ENCODE assay signal across 10 cellular contexts in the genomic region with DNA sequence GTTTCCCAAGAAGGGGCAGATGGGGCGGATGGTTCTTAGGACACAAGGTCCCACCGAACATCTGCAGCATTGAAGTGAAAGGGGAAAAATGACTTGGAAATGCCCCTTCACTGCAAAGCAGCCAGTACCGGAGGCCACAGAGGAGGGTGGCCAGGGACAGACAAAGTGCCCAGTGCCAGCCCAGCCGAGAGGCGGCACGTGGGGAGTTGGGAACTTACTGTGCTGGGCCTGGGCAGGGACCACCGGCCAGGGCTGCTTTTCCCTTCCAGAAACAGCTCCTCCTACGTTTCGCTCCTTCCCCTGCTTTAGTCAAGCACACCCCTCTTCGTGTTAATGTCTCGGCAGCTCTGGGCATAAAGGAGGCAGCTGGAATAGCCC.
A peak's percentile ranks its signal among the peaks of the same experiment; 100 is the strongest.
DNase-seq lines count a peak whose midpoint lies in the region; ATAC-seq and TF ChIP-seq lines count a peak whose summit lies in the region.
"Had no signal": no experiment of that assay in that cellular context is flagged by ENCODE, and none has a peak within 500 bp of the region (broad histone marks: within the 10 kb centered on the region; RNA-seq: fewer than 3 reads in every experiment).

No MANE protein-coding gene starts in this region.

- H3K23ac ChIP-seq in IMR-90 (ENCODE audit: low read depth, low read length) (peak overlapping the region; percentile 77; the same call in 1 of the 2 replicates), mesenchymal stem cell (ENCODE audit: low read length in 2 of 2) (peak overlapping the region in 1 of 2 experiments; percentile 23)

- peaks cover 40 to 87% of the 10 kb centered on the region in 2 experiments for H3K79me1 ChIP-seq in IMR-90 (ENCODE audit: low read depth in 1 of 2, low read length in 2 of 2)
- H3K79me1 ChIP-seq in mesenchymal stem cell (replicated peaks; ENCODE audit: low read length, poor library complexity, severe bottlenecking) = peaks cover 42% of the 10 kb centered on the region

- H2BK20ac ChIP-seq in IMR-90 (ENCODE audit: low read depth, low read length) = peak overlapping the region; percentile 77

- H3K27me3 ChIP-seq in IMR-90 (ENCODE audit: control insufficient read depth, insufficient read depth, low read length) (no peaks in the 10 kb centered on the region), mesenchymal stem cell (ENCODE audit: control insufficient read depth in 1 of 2, insufficient read depth in 1 of 2, low read length in 2 of 2) (peaks cover 0 to 6% of the 10 kb centered on the region in 2 experiments), stomach smooth muscle (ENCODE audit: control insufficient read depth in 1 of 2, insufficient read depth in 2 of 2, low read length in 2 of 2) (no peaks in the 10 kb centered on the region)

- CTCF ChIA-PET in IMR-90 (lab: Yijun Ruan, JAX) = interaction anchor here (0.6 kb wide), 1 partner anchor 254 kb away, joined by 3 read pairs; no protein-coding TSS in a partner anchor

- no peak for ATAC-seq in IMR-90 (ENCODE audit: low read depth)
- ATAC-seq in GM21526 (IDR thresholded peaks at IDR 0.05; ENCODE audit: low FRiP score, unreplicated experiment) = no peak
- ATAC-seq: stimulated activated memory B cell treated with anti-CD40 and anti-IgM and Interleukin-4, amounts not matched to agents 10 μg/mL and 1 μg/mL and 100 μg/mL, for 72 hours; T-cell had no signal

- H3K27ac ChIP-seq in IMR-90 (ENCODE audit: insufficient read depth, low read length) (peak overlapping the region; percentile 80), mesenchymal stem cell (ENCODE audit: low read length, poor library complexity, severe bottlenecking) (peak overlapping the region; percentile 60), stomach smooth muscle (ENCODE audit: low read length) (peak overlapping the region; percentile 31)

- TF ChIP-seq RAD21 in IMR-90 (IDR thresholded peaks at IDR 0.05; ENCODE audit: low read length) = no peak

- H3K9ac ChIP-seq in IMR-90 (ENCODE audit: low read depth, low read length) = peak overlapping the region; percentile 51
- H3K9ac ChIP-seq in mesenchymal stem cell (ENCODE audit: low read length) = peak overlapping the region; percentile 82
- H3K9ac ChIP-seq in stomach smooth muscle (ENCODE audit: low read length in 2 of 2) = peak overlapping the region in 1 of 2 donors; percentile 58

- H3K4me2 ChIP-seq in IMR-90 (ENCODE audit: low read depth, low read length) (peak overlapping the region; percentile 45; the same call in 1 of the 2 replicates), mesenchymal stem cell (ENCODE audit: low read length, poor library complexity, severe bottlenecking) (no peak overlapping the region)

- peak overlapping the region; percentile 95 for H2BK120ac ChIP-seq in IMR-90 (ENCODE audit: low read depth, low read length)
- peak overlapping the region; percentile 58 for H2BK120ac ChIP-seq in mesenchymal stem cell (ENCODE audit: low read depth, low read length)

- no CpG with 5 or more reads among the region's 11 CpGs for WGBS in IMR-90 (ENCODE audit: extremely low coverage in 2 of 2, insufficient read length in 1 of 2), 2 experiments
- 92% methylated on average over 8 of the region's 11 CpGs for WGBS in mesenchymal stem cell

- H4K91ac ChIP-seq in IMR-90 (ENCODE audit: insufficient read depth, low read depth, low read length) = peak overlapping the region; percentile 84
- peak overlapping the region; percentile 91 for H4K91ac ChIP-seq in mesenchymal stem cell (ENCODE audit: low read length)

- H3K4ac ChIP-seq in IMR-90 (ENCODE audit: low read depth, low read length) (peak overlapping the region; percentile 95), mesenchymal stem cell (ENCODE audit: low read depth in 1 of 2, low read length in 2 of 2) (peak overlapping the region; percentile 50 to 98)

- intact Hi-C loops in IMR-90 (cut with micrococcal nuclease) = loop anchor here (5.0 kb wide), 2 partner anchors 120 to 365 kb away; no protein-coding TSS in a partner anchor

- H2BK12ac ChIP-seq in mesenchymal stem cell (ENCODE audit: low read length in 2 of 2) = peak overlapping the region; percentile 81 to 97

- H2AK9ac ChIP-seq in IMR-90 (replicated peaks; ENCODE audit: low read depth, low read length, poor library complexity) = peak overlapping the region; percentile 43

- H3K56ac ChIP-seq in IMR-90 (ENCODE audit: extremely low read depth, insufficient read depth, low read length) = peak overlapping the region; percentile 25; the same call in 1 of the 2 replicates

- dilution Hi-C loops in IMR-90 (cut with HindIII; ENCODE audit: low sequenced_read_pairs, unreplicated experiment) = no loop called here

- H4K20me1 ChIP-seq in IMR-90 (ENCODE audit: insufficient read depth, low read length) = peaks cover 43% of the 10 kb centered on the region

- H2BK15ac ChIP-seq in IMR-90 (ENCODE audit: low read depth, low read length) (peak overlapping the region; percentile 82; the same call in 2 of the 3 replicates), mesenchymal stem cell (ENCODE audit: low read depth, poor library complexity, severe bottlenecking) (peak overlapping the region; percentile 66)

- H3K4me3 ChIP-seq in IMR-90 (ENCODE audit: insufficient read depth, low read depth, low read length) (no peak overlapping the region), mesenchymal stem cell (ENCODE audit: insufficient read depth in 1 of 2, low read depth in 1 of 2, low read length in 2 of 2) (no peak overlapping the region), stomach smooth muscle (ENCODE audit: low read length in 2 of 2) (peak overlapping the region in 1 of 2 donors; percentile 49)

- no peak for DNase-seq in IMR-90
- DNase-seq in cerebellum (ENCODE audit: low spot score) = peak; percentile 20
- DNase-seq in mesenchymal stem cell = no peak
- no peak for DNase-seq in stimulated activated CD8-positive, alpha-beta memory T cell treated with anti-CD3 and anti-CD28 coated beads, Interleukin-4, amount 100 ng/mL, for 48 hours
- no peak for DNase-seq in KBM-7
- no peak for DNase-seq in SW 1271 (lab: John Stamatoyannopoulos, UW)
- DNase-seq: T-cell had no signal

- no peak for TF ChIP-seq CTCF in IMR-90 (conservative IDR thresholded peaks at IDR 0.05; ENCODE audit: low read depth, low read length)

- H2AK5ac ChIP-seq in IMR-90 (ENCODE audit: low read depth, low read length) = peak overlapping the region; percentile 96
- peak overlapping the region; percentile 90 for H2AK5ac ChIP-seq in mesenchymal stem cell (ENCODE audit: low read length, severe bottlenecking)

- H3K36me3 ChIP-seq in IMR-90 (ENCODE audit: control insufficient read depth, insufficient read depth, low read length) (peaks cover 3% of the 10 kb centered on the region; the same call in 1 of the 2 replicates), mesenchymal stem cell (ENCODE audit: control insufficient read depth in 1 of 2, insufficient read depth in 2 of 2, low read depth in 1 of 2, low read length in 2 of 2) (peaks cover 0 to 31% of the 10 kb centered on the region in 2 experiments), stomach smooth muscle (ENCODE audit: control insufficient read depth in 2 of 2, insufficient read depth in 2 of 2, low read length in 2 of 2) (no peaks in the 10 kb centered on the region)

- H2BK5ac ChIP-seq in IMR-90 (ENCODE audit: low read depth, low read length, poor library complexity, severe bottlenecking) = peak overlapping the region; percentile 98
- peak overlapping the region; percentile 1 for H2BK5ac ChIP-seq in mesenchymal stem cell (ENCODE audit: low read depth, low read length, poor library complexity, severe bottlenecking)

- no peak for TF ChIP-seq POLR2A in IMR-90 (IDR thresholded peaks at IDR 0.05; ENCODE audit: low read depth, low read length)

- peak overlapping the region; percentile 61 for H4K5ac ChIP-seq in IMR-90 (ENCODE audit: low read depth, low read length)

- H2AFZ ChIP-seq in IMR-90 (replicated peaks; ENCODE audit: low read length, poor library complexity) (no peak overlapping the region), mesenchymal stem cell (ENCODE audit: low read depth, low read length) (no peak overlapping the region)

- H3K18ac ChIP-seq in IMR-90 (ENCODE audit: low read depth, low read length) (peak overlapping the region; percentile 82), mesenchymal stem cell (ENCODE audit: low read depth in 1 of 2, low read length in 2 of 2) (peak overlapping the region; percentile 90 to 98)

- no TSS peak for BruUV-seq in IMR-90 (replicated peaks; lab: Mats Ljungman, UMichigan)

- H3K14ac ChIP-seq in IMR-90 (replicated peaks; ENCODE audit: low read depth, low read length) = peak overlapping the region; percentile 82
- H3K14ac ChIP-seq in mesenchymal stem cell (ENCODE audit: low read length in 2 of 2) = peak overlapping the region in 1 of 2 experiments; percentile 95

- POLR2A ChIA-PET in IMR-90 (lab: Charles Lee; ENCODE audit: unreplicated experiment) = no interaction called here

- peaks cover 45% of the 10 kb centered on the region for H3K4me1 ChIP-seq in IMR-90 (ENCODE audit: control insufficient read depth, insufficient read depth, low read length)
- peaks cover 47% of the 10 kb centered on the region for H3K4me1 ChIP-seq in mesenchymal stem cell (ENCODE audit: control insufficient read depth, insufficient read depth, low read depth, low read length)
- H3K4me1 ChIP-seq in stomach smooth muscle (ENCODE audit: control insufficient read depth, insufficient read depth, low read length) = peaks cover 45% of the 10 kb centered on the region

- H4K8ac ChIP-seq in IMR-90 (ENCODE audit: low read depth in 2 of 2, low read length in 2 of 2) (peak overlapping the region; percentile 76 to 85), mesenchymal stem cell (ENCODE audit: low read length) (peak overlapping the region; percentile 62)

- peaks cover 54% of the 10 kb centered on the region for H3K9me1 ChIP-seq in IMR-90 (ENCODE audit: insufficient read depth, low read length)

- in situ Hi-C loops in IMR-90 (cut with MboI; ENCODE audit: low sequenced_read_pairs) = no loop called here
- in situ Hi-C loops in KBM-7 (cut with MboI; ENCODE audit: low pct_unique_long_range_greater_than_20kb, low sequenced_read_pairs) = loop anchor here (25.0 kb wide), 1 partner anchor 360 kb away; no protein-coding TSS in a partner anchor

- H3K9me3 ChIP-seq in IMR-90 (ENCODE audit: control insufficient read depth, insufficient read depth, low read length) (no peaks in the 10 kb centered on the region), mesenchymal stem cell (ENCODE audit: control insufficient read depth, low read length) (no peaks in the 10 kb centered on the region), stomach smooth muscle (ENCODE audit: control insufficient read depth in 2 of 2, low read length in 2 of 2) (no peaks in the 10 kb centered on the region)

TF ChIP-seq in IMR-90, 13 proteins besides CTCF, POLR2A, EP300 and RAD21 (continues in another document):
- TF ChIP-seq NFE2L2 (IDR thresholded peaks at IDR 0.05; ENCODE audit: low read depth, low read length) = no peak
- TF ChIP-seq CHD1 (IDR thresholded peaks at IDR 0.05; ENCODE audit: low read depth, low read length) = no peak
- no peak for TF ChIP-seq MXI1 (IDR thresholded peaks at IDR 0.05; ENCODE audit: borderline replicate concordance, low read depth, low read length)
- TF ChIP-seq FOS (IDR thresholded peaks at IDR 0.05; ENCODE audit: low read depth, low read length) = no peak
